In the genomic region with DNA sequence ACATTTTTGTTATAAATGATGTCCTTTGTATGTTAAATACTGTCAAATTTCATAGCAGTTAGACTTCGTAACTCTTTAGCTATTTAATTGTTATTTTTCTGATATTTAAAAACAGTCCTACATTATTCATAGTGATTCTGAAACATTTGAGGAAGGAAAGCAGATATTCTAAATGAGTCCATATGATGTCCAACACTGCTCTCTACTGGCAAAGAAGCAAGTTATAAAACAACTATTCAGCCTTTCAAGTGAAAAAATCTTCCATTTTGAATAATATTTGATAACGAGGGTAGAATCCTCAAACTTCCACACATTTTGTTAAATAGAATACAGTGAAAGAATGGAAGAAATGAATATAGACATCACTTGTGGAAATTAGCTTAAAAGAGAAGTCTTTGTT, we compare ENCODE assay signal across 8 cellular contexts.
DNase-seq lines count a peak whose midpoint lies in the region; ATAC-seq, FAIRE-seq and TF ChIP-seq lines count a peak whose summit lies in the region.

No MANE protein-coding gene starts in this region.

- peak; percentile 67 for TF ChIP-seq CTCF in smooth muscle cell (IDR thresholded peaks at IDR 0.05; ENCODE audit: borderline replicate concordance, insufficient read depth, poor library complexity, severe bottlenecking)

- H3K27ac Mint-ChIP-seq in activated CD4-positive, alpha-beta T cell treated with anti-CD3 and anti-CD28 coated beads, Interleukin-2, amount 10 ng/mL, durations not matched to agents 7 days and 5 days: no peak overlapping the region

- no peaks in the 10 kb centered on the region for H3K9me3 ChIP-seq in smooth muscle cell (replicated peaks; ENCODE audit: low read depth)

- no peaks in the 10 kb centered on the region for H3F3A ChIP-seq in smooth muscle cell (ENCODE audit: low read depth)

- no peak overlapping the region for H3K4me2 ChIP-seq in smooth muscle cell

- WGBS in smooth muscle cell (ENCODE audit: low lambda C conversion rate): 60% methylated on average over 2 of the region's 2 CpGs

- no peaks in the 10 kb centered on the region for H3K36me3 ChIP-seq in smooth muscle cell (ENCODE audit: low read depth)

- H3K4me3 Mint-ChIP-seq in activated CD4-positive, alpha-beta T cell treated with anti-CD3 and anti-CD28 coated beads, Interleukin-2, amount 10 ng/mL, durations not matched to agents 7 days and 5 days: no peak overlapping the region

- peaks cover 53% of the 10 kb centered on the region for H3K79me2 ChIP-seq in smooth muscle cell (ENCODE audit: low read depth)

- H3K4me1 Mint-ChIP-seq in activated CD4-positive, alpha-beta T cell treated with anti-CD3 and anti-CD28 coated beads, Interleukin-2, amount 10 ng/mL, durations not matched to agents 7 days and 5 days: no peaks in the 10 kb centered on the region

- peaks cover 2% of the 10 kb centered on the region for H3K27me3 Mint-ChIP-seq in activated CD4-positive, alpha-beta T cell treated with anti-CD3 and anti-CD28 coated beads, Interleukin-2, amount 10 ng/mL, durations not matched to agents 7 days and 5 days

- H3K4me3 ChIP-seq in smooth muscle cell: no peak overlapping the region

- no peaks in the 10 kb centered on the region for H3K9me3 Mint-ChIP-seq in activated CD4-positive, alpha-beta T cell treated with anti-CD3 and anti-CD28 coated beads, Interleukin-2, amount 10 ng/mL, durations not matched to agents 7 days and 5 days

- no peaks in the 10 kb centered on the region for H3K36me3 Mint-ChIP-seq in activated CD4-positive, alpha-beta T cell treated with anti-CD3 and anti-CD28 coated beads, Interleukin-2, amount 10 ng/mL, durations not matched to agents 7 days and 5 days (ENCODE audit: low read depth)

- POLR2A ChIA-PET in activated CD4-positive, alpha-beta T cell treated with anti-CD3 and anti-CD28 coated beads, Interleukin-2, amount 10 ng/mL, durations not matched to agents 7 days and 5 days (lab: Charles Lee): no interaction called here

- no peak overlapping the region for H3K9ac ChIP-seq in smooth muscle cell (ENCODE audit: low read depth)

- no peaks in the 10 kb centered on the region for H4K20me1 ChIP-seq in smooth muscle cell (ENCODE audit: low read depth)

- no peak overlapping the region for H3K27ac ChIP-seq in smooth muscle cell (ENCODE audit: low read depth)

- H2AFZ ChIP-seq in smooth muscle cell (ENCODE audit: low read depth): no peak overlapping the region

- H3K4me1 ChIP-seq in smooth muscle cell (ENCODE audit: low read depth): peaks cover 22% of the 10 kb centered on the region

- peak; percentile 68 for ATAC-seq in GM18511 (IDR thresholded peaks at IDR 0.05; ENCODE audit: unreplicated experiment)
- no peak for ATAC-seq in activated CD4-positive, CD25-positive, alpha-beta regulatory T cell treated with anti-CD3 and anti-CD28 coated beads, Interleukin-2, amount 50 U/mL, for 24 hours

- peak; percentile 27 for DNase-seq in KBM-7
- DNase-seq in RPMI7951 (ENCODE audit: low read depth): peak; percentile 63
- DNase-seq in fibroblast of peridontal ligament (ENCODE audit: extremely low read depth): peak; percentile 85
- DNase-seq in smooth muscle cell (lab: John Stamatoyannopoulos, UW; ENCODE audit: unreplicated experiment): no peak
- DNase-seq in activated CD4-positive, alpha-beta T cell treated with anti-CD3 and anti-CD28 coated beads, Interleukin-2, amount 10 ng/mL, durations not matched to agents 7 days and 5 days: no peak

- peak; percentile 99 for FAIRE-seq in A204.1 (lab: Jason Lieb, UNC)

- H3K27me3 ChIP-seq in smooth muscle cell (ENCODE audit: low read depth): no peaks in the 10 kb centered on the region

- CTCF ChIA-PET in activated CD4-positive, alpha-beta T cell treated with anti-CD3 and anti-CD28 coated beads, Interleukin-2, amount 10 ng/mL, durations not matched to agents 7 days and 5 days (lab: Charles Lee): no interaction called here

- in situ Hi-C loops in KBM-7 (cut with MboI; ENCODE audit: low pct_unique_long_range_greater_than_20kb, low sequenced_read_pairs): no loop called here

Comparison
In these comparisons a context has a peak if more than half of its experiments do, and no peak if none do; other contexts are left out.
1. DNase-seq: peak in KBM-7 (single experiment), RPMI7951 (single experiment) and fibroblast of peridontal ligament (single experiment); none in smooth muscle cell (single experiment) and activated CD4-positive, alpha-beta T cell treated with anti-CD3 and anti-CD28 coated beads, Interleukin-2, amount 10 ng/mL, durations not matched to agents 7 days and 5 days (single experiment).